In the genomic region with DNA sequence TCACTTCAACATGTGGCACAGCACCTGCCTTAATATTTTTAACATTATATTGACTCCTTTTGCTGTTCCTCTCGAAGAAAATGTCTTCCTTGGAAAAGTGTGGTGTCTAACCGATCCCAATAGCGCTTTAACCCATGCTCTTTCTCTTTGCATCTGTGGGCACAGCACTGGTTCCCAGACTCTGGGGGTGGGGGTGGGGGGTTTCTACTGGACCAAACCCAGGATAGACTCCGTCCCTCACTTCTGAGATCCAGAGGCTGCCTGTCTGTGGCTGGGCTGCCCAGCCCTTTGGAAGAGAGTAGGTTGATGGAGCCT, we compare ENCODE assay signal across 10 cellular contexts. TPM values are rescaled to one million over a fixed set of nuclear protein-coding genes. Genes with fewer than 3 reads are reported as not detected.
A peak's percentile ranks its signal among the peaks of the same experiment; 100 is the strongest.
DNase-seq lines count a peak whose midpoint lies in the region; TF ChIP-seq lines count a peak whose summit lies in the region.
"Had no signal": no experiment of that assay in that cellular context is flagged by ENCODE, and none has a peak within 500 bp of the region (broad histone marks: within the 10 kb centered on the region; RNA-seq: fewer than 3 reads in every experiment).

No MANE protein-coding gene starts in this region.

- no peaks in the 10 kb centered on the region for H3K9me3 Mint-ChIP-seq in activated CD4-positive, alpha-beta T cell treated with anti-CD3 and anti-CD28 coated beads, Interleukin-2, amount 10 ng/mL, durations not matched to agents 24 days and 14 days
- no peaks in the 10 kb centered on the region for H3K9me3 Mint-ChIP-seq in activated naive CD8-positive, alpha-beta T cell treated with anti-CD3 and anti-CD28 coated beads for 36 hours

- no peak for DNase-seq in activated CD4-positive, alpha-beta T cell treated with anti-CD3 and anti-CD28 coated beads, Interleukin-2, amount 10 ng/mL, durations not matched to agents 24 days and 14 days
- no peak for DNase-seq in activated CD4-positive, alpha-beta T cell treated with anti-CD3 and anti-CD28 coated beads for 48 hours
- DNase-seq in activated naive CD8-positive, alpha-beta T cell treated with anti-CD3 and anti-CD28 coated beads for 36 hours, result no peak
- DNase-seq in kidney epithelial cell (ENCODE audit: low read depth), result no peak
- DNase-seq in testis, result no peak
- no peak for DNase-seq in HEK293T (ENCODE audit: extremely low spot score)
- no peak for DNase-seq in stimulated activated CD4-positive, alpha-beta T cell treated with anti-CD3 and anti-CD28 coated beads, Interleukin-2, amount 100 ng/mL, for 48 hours
- DNase-seq in activated effector memory CD4-positive, alpha-beta T cell treated with anti-CD3 and anti-CD28 coated beads, Interleukin-2, amount 50 U/mL, for 16 hours, result no peak

- POLR2A ChIA-PET in HEK293T (lab: Yijun Ruan, JAX), result no interaction called here

- peaks cover 6% of the 10 kb centered on the region for H3K36me3 Mint-ChIP-seq in activated CD4-positive, alpha-beta T cell treated with anti-CD3 and anti-CD28 coated beads, Interleukin-2, amount 10 ng/mL, durations not matched to agents 24 days and 14 days (ENCODE audit: low read depth)
- peaks cover 8% of the 10 kb centered on the region for H3K36me3 Mint-ChIP-seq in activated naive CD8-positive, alpha-beta T cell treated with anti-CD3 and anti-CD28 coated beads for 36 hours

- no peak for TF ChIP-seq CTCF in kidney epithelial cell (IDR thresholded peaks at IDR 0.05; ENCODE audit: insufficient read depth, low read length, poor library complexity, severe bottlenecking)
- no peak for TF ChIP-seq CTCF in testis (IDR thresholded peaks at IDR 0.05)

- CTCF ChIA-PET in HEK293T (lab: Yijun Ruan, JAX), result no interaction called here

- peak overlapping the region; percentile 95 for H3K27ac Mint-ChIP-seq in activated CD4-positive, alpha-beta T cell treated with anti-CD3 and anti-CD28 coated beads, Interleukin-2, amount 10 ng/mL, durations not matched to agents 24 days and 14 days
- peak overlapping the region; percentile 97 for H3K27ac Mint-ChIP-seq in activated naive CD8-positive, alpha-beta T cell treated with anti-CD3 and anti-CD28 coated beads for 36 hours

- H3K36me3 ChIP-seq in kidney epithelial cell (ENCODE audit: control insufficient read depth, insufficient read depth, low read length), result no peaks in the 10 kb centered on the region
- no peaks in the 10 kb centered on the region for H3K36me3 ChIP-seq in testis (ENCODE audit: low read depth, missing control alignments)

- no peaks in the 10 kb centered on the region for H3K9me3 ChIP-seq in testis

- intact Hi-C loops in activated CD4-positive, alpha-beta T cell treated with anti-CD3 and anti-CD28 coated beads, Interleukin-2, amount 10 ng/mL, durations not matched to agents 24 days and 14 days (cut with micrococcal nuclease), result loop anchor here (10.0 kb wide), 1 partner anchor 1933 kb away; the partner anchor contains the start of gene PNRC1
- intact Hi-C loops in testis (cut with DNase I; ENCODE audit: low total_unique reads), result loop anchor here (10.0 kb wide), 1 partner anchor 1923 kb away; no protein-coding TSS in a partner anchor

- TF ChIP-seq POLR2A in testis (IDR thresholded peaks at IDR 0.05), result no peak

- H3K4me1 ChIP-seq in testis, result peaks cover 12% of the 10 kb centered on the region

- H3K27ac ChIP-seq in testis, result peak overlapping the region; percentile 94 to 96

- peak overlapping the region; percentile 88 for H3K4me3 Mint-ChIP-seq in activated CD4-positive, alpha-beta T cell treated with anti-CD3 and anti-CD28 coated beads, Interleukin-2, amount 10 ng/mL, durations not matched to agents 24 days and 14 days
- H3K4me3 Mint-ChIP-seq in activated naive CD8-positive, alpha-beta T cell treated with anti-CD3 and anti-CD28 coated beads for 36 hours, result peak overlapping the region; percentile 83

- H3K4me1 Mint-ChIP-seq in activated CD4-positive, alpha-beta T cell treated with anti-CD3 and anti-CD28 coated beads, Interleukin-2, amount 10 ng/mL, durations not matched to agents 24 days and 14 days, result peaks cover 32% of the 10 kb centered on the region
- peaks cover 19% of the 10 kb centered on the region for H3K4me1 Mint-ChIP-seq in activated naive CD8-positive, alpha-beta T cell treated with anti-CD3 and anti-CD28 coated beads for 36 hours

- peaks cover 18% of the 10 kb centered on the region for H3K27me3 Mint-ChIP-seq in activated CD4-positive, alpha-beta T cell treated with anti-CD3 and anti-CD28 coated beads, Interleukin-2, amount 10 ng/mL, durations not matched to agents 24 days and 14 days
- H3K27me3 Mint-ChIP-seq in activated naive CD8-positive, alpha-beta T cell treated with anti-CD3 and anti-CD28 coated beads for 36 hours, result peaks cover 7% of the 10 kb centered on the region

- 19 to 22% methylated on average over 4 of the region's 4 CpGs for WGBS in testis, 2 donors

- H3K4me3 ChIP-seq in kidney epithelial cell (ENCODE audit: low read depth, low read length) (peak overlapping the region; percentile 41), testis (peak overlapping the region; percentile 63 to 80)

- H3K27me3 ChIP-seq in kidney epithelial cell (ENCODE audit: control insufficient read depth, insufficient read depth, low read length) (no peaks in the 10 kb centered on the region), testis (no peaks in the 10 kb centered on the region)

TF ChIP-seq in HEK293T, 16 proteins besides CTCF, POLR2A, EP300 and RAD21:
- TF ChIP-seq HDGF (IDR thresholded peaks at IDR 0.05; ENCODE audit: borderline replicate concordance), result no peak
- no peak for TF ChIP-seq TARDBP (IDR thresholded peaks at IDR 0.05)
- no peak for TF ChIP-seq SUZ12 (IDR thresholded peaks at IDR 0.05)
- TF ChIP-seq FOXK2 (IDR thresholded peaks at IDR 0.05), result no peak
- TF ChIP-seq L3MBTL2 (conservative IDR thresholded peaks at IDR 0.05), result no peak
- no peak for TF ChIP-seq FOXA1 (IDR thresholded peaks at IDR 0.05)
- no peak for TF ChIP-seq NFRKB (IDR thresholded peaks at IDR 0.05)

RNA-seq across cellular contexts. Expression of gene ZNF292, which starts 3.9 kb away (rescaled TPM):
- total RNA-seq in activated CD4-positive, alpha-beta T cell treated with anti-CD3 and anti-CD28 coated beads, Interleukin-2, amount 10 ng/mL, durations not matched to agents 24 days and 14 days, result 61.2 and 63.7 TPM in 2 replicates
- 10 to 100 TPM; 42.6 to 45.9 TPM for total RNA-seq in activated naive CD8-positive, alpha-beta T cell treated with anti-CD3 and anti-CD28 coated beads for 36 hours
- total RNA-seq in kidney epithelial cell (30.2 and 35.8 TPM in 2 replicates), testis (10 to 100 TPM; 53.2 to 58.8 TPM)
- polyA plus RNA-seq in testis (ENCODE audit: insufficient read depth, low read depth, low replicate concordance), result 3.6 TPM

RNA-seq across cellular contexts. Expression of gene CGA, which starts 56.5 kb away (rescaled TPM):
- total RNA-seq in activated CD4-positive, alpha-beta T cell treated with anti-CD3 and anti-CD28 coated beads, Interleukin-2, amount 10 ng/mL, durations not matched to agents 24 days and 14 days, result not detected in 2 replicates
- not detected for total RNA-seq in activated naive CD8-positive, alpha-beta T cell treated with anti-CD3 and anti-CD28 coated beads for 36 hours
- total RNA-seq in kidney epithelial cell (not detected in 2 replicates), testis (not detected)
- not detected for polyA plus RNA-seq in testis (ENCODE audit: insufficient read depth, low read depth, low replicate concordance)
- total RNA-seq: Daoy, lung microvascular endothelial cell had no signal
